Comparison of ENCODE assay signal across 31 cellular contexts in genomic region chr16:17940584-17940983, GRCh38.
"Had no signal": no experiment of that assay in that cellular context is flagged by ENCODE, and none has a peak within 500 bp of the region (broad histone marks: within the 10 kb centered on the region; RNA-seq: fewer than 3 reads in every experiment).

No MANE protein-coding gene starts in this region.

- H3K36me3 Mint-ChIP-seq: activated naive CD4-positive, alpha-beta T cell treated with anti-CD3 and anti-CD28 coated beads, Interleukin-2, amount 10 ng/mL, durations not matched to agents 7 days and 5 days; activated naive CD4-positive, alpha-beta T cell treated with anti-CD3 and anti-CD28 coated beads, Interleukin-2, amount 50 U/mL, for 72 hours; activated naive CD8-positive, alpha-beta T cell treated with anti-CD3 and anti-CD28 coated beads, Interleukin-2, amount 10 ng/mL, durations not matched to agents 7 days and 5 days; brain; WTC11 had no signal

- H3K27ac Mint-ChIP-seq: activated CD4-positive, alpha-beta memory T cell treated with anti-CD3 and anti-CD28 coated beads, Interleukin-2, amount 10 ng/mL, durations not matched to agents 7 days and 5 days; activated CD4-positive, alpha-beta T cell treated with anti-CD3 and anti-CD28 coated beads, Interleukin-2, amount 10 ng/mL, durations not matched to agents 7 days and 5 days; activated naive CD4-positive, alpha-beta T cell treated with anti-CD3 and anti-CD28 coated beads, Interleukin-2, amount 10 ng/mL, durations not matched to agents 7 days and 5 days; activated naive CD4-positive, alpha-beta T cell treated with anti-CD3 and anti-CD28 coated beads, Interleukin-2, amount 50 U/mL, for 72 hours; activated naive CD8-positive, alpha-beta T cell treated with anti-CD3 and anti-CD28 coated beads, Interleukin-2, amount 10 ng/mL, durations not matched to agents 7 days and 5 days; activated T-cell treated with anti-CD3 and anti-CD28 coated beads, Interleukin-2, amount 50 U/mL, for 24 hours; activated T-cell treated with anti-CD3 and anti-CD28 coated beads, Interleukin-2, amount 50 U/mL, for 72 hours; dendritic cell treated with granulocyte-macrophage colony-stimulating factor and Interleukin-4, amounts not matched to agents 40 ng/mL and 50 ng/mL, for 4 days; effector memory CD8-positive, alpha-beta T cell; WTC11 had no signal

- H3K9me3 ChIP-seq: ascending aorta, breast epithelium, esophagus squamous epithelium, gastroesophageal sphincter had no signal

- H3K9me3 Mint-ChIP-seq: activated CD4-positive, alpha-beta memory T cell treated with anti-CD3 and anti-CD28 coated beads, Interleukin-2, amount 10 ng/mL, durations not matched to agents 7 days and 5 days; activated CD4-positive, alpha-beta T cell treated with anti-CD3 and anti-CD28 coated beads, Interleukin-2, amount 10 ng/mL, durations not matched to agents 7 days and 5 days; activated naive CD4-positive, alpha-beta T cell treated with anti-CD3 and anti-CD28 coated beads, Interleukin-2, amount 10 ng/mL, durations not matched to agents 7 days and 5 days; activated naive CD4-positive, alpha-beta T cell treated with anti-CD3 and anti-CD28 coated beads, Interleukin-2, amount 50 U/mL, for 72 hours; activated naive CD8-positive, alpha-beta T cell treated with anti-CD3 and anti-CD28 coated beads, Interleukin-2, amount 10 ng/mL, durations not matched to agents 7 days and 5 days; activated T-cell treated with anti-CD3 and anti-CD28 coated beads, Interleukin-2, amount 50 U/mL, for 24 hours; activated T-cell treated with anti-CD3 and anti-CD28 coated beads, Interleukin-2, amount 50 U/mL, for 72 hours; central memory CD8-positive, alpha-beta T cell; dendritic cell treated with granulocyte-macrophage colony-stimulating factor and Interleukin-4, amounts not matched to agents 40 ng/mL and 50 ng/mL, for 4 days; effector memory CD8-positive, alpha-beta T cell had no signal

- H3K27me3 Mint-ChIP-seq: activated CD4-positive, alpha-beta memory T cell treated with anti-CD3 and anti-CD28 coated beads, Interleukin-2, amount 10 ng/mL, durations not matched to agents 7 days and 5 days; activated naive CD4-positive, alpha-beta T cell treated with anti-CD3 and anti-CD28 coated beads, Interleukin-2, amount 10 ng/mL, durations not matched to agents 7 days and 5 days; brain; dendritic cell treated with granulocyte-macrophage colony-stimulating factor and Interleukin-4, amounts not matched to agents 40 ng/mL and 50 ng/mL, for 4 days had no signal

- H3K27ac ChIP-seq: ascending aorta, breast epithelium, cardiac muscle cell, coronary artery, dorsolateral prefrontal cortex, epithelial cell of prostate, esophagus squamous epithelium, gastroesophageal sphincter, VCaP had no signal

- DNase-seq: activated CD4-positive, alpha-beta memory T cell treated with anti-CD3 and anti-CD28 coated beads, Interleukin-2, amount 10 ng/mL, durations not matched to agents 7 days and 5 days; activated CD4-positive, alpha-beta T cell treated with anti-CD3 and anti-CD28 coated beads for 1 hour; activated CD4-positive, alpha-beta T cell treated with anti-CD3 and anti-CD28 coated beads for 4 hours; activated CD4-positive, alpha-beta T cell treated with anti-CD3 and anti-CD28 coated beads, Interleukin-2, amount 10 ng/mL, durations not matched to agents 7 days and 5 days; activated CD4-positive, alpha-beta T cell treated with anti-CD3 and anti-CD28 coated beads, Interleukin-2, amount 50 U/mL, for 4 hours; activated CD8-positive, alpha-beta memory T cell treated with anti-CD3 and anti-CD28 coated beads, Interleukin-2, amount 50 U/mL, for 48 hours; activated gamma-delta T cell; activated naive CD4-positive, alpha-beta T cell; activated naive CD4-positive, alpha-beta T cell treated with anti-CD3 and anti-CD28 coated beads, Interleukin-2, amount 10 ng/mL, durations not matched to agents 7 days and 5 days; activated naive CD8-positive, alpha-beta T cell treated with anti-CD3 and anti-CD28 coated beads, Interleukin-2, amount 10 ng/mL, durations not matched to agents 7 days and 5 days; activated T-cell treated with anti-CD3 and anti-CD28 coated beads for 4 hours; activated T-cell treated with anti-CD3 and anti-CD28 coated beads, Interleukin-2, amount 50 U/mL, for 24 hours; activated T-cell treated with anti-CD3 and anti-CD28 coated beads, Interleukin-2, amount 50 U/mL, for 72 hours; dorsolateral prefrontal cortex; effector CD4-positive, alpha-beta T cell; effector memory CD8-positive, alpha-beta T cell; esophagus squamous epithelium; foreskin melanocyte; T-helper 2 cell had no signal

- H3K4me3 ChIP-seq: ascending aorta, breast epithelium, cardiac muscle cell, coronary artery, dorsolateral prefrontal cortex, esophagus squamous epithelium, gastroesophageal sphincter had no signal

- H3K4me3 Mint-ChIP-seq: activated CD4-positive, alpha-beta memory T cell treated with anti-CD3 and anti-CD28 coated beads, Interleukin-2, amount 10 ng/mL, durations not matched to agents 7 days and 5 days; activated CD4-positive, alpha-beta T cell treated with anti-CD3 and anti-CD28 coated beads, Interleukin-2, amount 10 ng/mL, durations not matched to agents 7 days and 5 days; activated naive CD4-positive, alpha-beta T cell treated with anti-CD3 and anti-CD28 coated beads, Interleukin-2, amount 10 ng/mL, durations not matched to agents 7 days and 5 days; activated naive CD8-positive, alpha-beta T cell treated with anti-CD3 and anti-CD28 coated beads, Interleukin-2, amount 10 ng/mL, durations not matched to agents 7 days and 5 days; activated T-cell treated with anti-CD3 and anti-CD28 coated beads, Interleukin-2, amount 50 U/mL, for 24 hours; activated T-cell treated with anti-CD3 and anti-CD28 coated beads, Interleukin-2, amount 50 U/mL, for 72 hours; brain; dendritic cell treated with granulocyte-macrophage colony-stimulating factor and Interleukin-4, amounts not matched to agents 40 ng/mL and 50 ng/mL, for 4 days; effector memory CD8-positive, alpha-beta T cell; WTC11 had no signal

- H3K4me1 ChIP-seq: ascending aorta, breast epithelium, esophagus squamous epithelium, gastroesophageal sphincter had no signal

- H3K27me3 ChIP-seq: ascending aorta, breast epithelium, cardiac muscle cell had no signal

- H3K36me3 ChIP-seq: ascending aorta, breast epithelium, cardiac muscle cell, esophagus squamous epithelium, gastroesophageal sphincter had no signal

- ATAC-seq: activated naive CD4-positive, alpha-beta T cell treated with anti-CD3 and anti-CD28 coated beads, Interleukin-2, amount 50 U/mL, for 72 hours; activated T-cell treated with anti-CD3 and anti-CD28 coated beads, Interleukin-2, amount 50 U/mL, for 72 hours; effector memory CD8-positive, alpha-beta T cell; gastroesophageal sphincter; WTC11 had no signal
